Comparison of ENCODE assay signal across 9 cellular contexts in genomic region chr17:78258323-78259229, GRCh38. TPM values are rescaled to one million over a fixed set of nuclear protein-coding genes. Genes with fewer than 3 reads are reported as not detected.
DNase-seq lines count a peak whose midpoint lies in the region; ATAC-seq and TF ChIP-seq lines count a peak whose summit lies in the region.
"Had no signal": no experiment of that assay in that cellular context is flagged by ENCODE, and none has a peak within 500 bp of the region (broad histone marks: within the 10 kb centered on the region; RNA-seq: fewer than 3 reads in every experiment).

No MANE protein-coding gene starts in this region.

- no peaks in the 10 kb centered on the region for H3K36me3 Mint-ChIP-seq in MCF 10A (ENCODE audit: insufficient read depth, unreplicated experiment)

- H3K27ac Mint-ChIP-seq in MCF 10A (ENCODE audit: low read depth, unreplicated experiment): no peak overlapping the region
- H3K27ac Mint-ChIP-seq: stimulated activated naive CD8-positive, alpha-beta T cell treated with anti-CD3 and anti-CD28 coated beads, Interleukin-15, Interleukin-2, amounts not matched to agents 100 ng/mL and 50 ng/mL, for 24 hours had no signal

- H3K27ac ChIP-seq in right atrium auricular region: peak overlapping the region; percentile 27 to 55

- H3K9me3 Mint-ChIP-seq in MCF 10A (ENCODE audit: unreplicated experiment): peaks cover 7% of the 10 kb centered on the region
- H3K9me3 Mint-ChIP-seq: stimulated activated naive CD8-positive, alpha-beta T cell treated with anti-CD3 and anti-CD28 coated beads, Interleukin-15, Interleukin-2, amounts not matched to agents 100 ng/mL and 50 ng/mL, for 24 hours had no signal

- H3K4me1 Mint-ChIP-seq in MCF 10A (ENCODE audit: insufficient read depth, unreplicated experiment): peaks cover 6% of the 10 kb centered on the region

- ATAC-seq in HG03378 (IDR thresholded peaks at IDR 0.05; ENCODE audit: unreplicated experiment): no peak
- no peak for ATAC-seq in GM18517 (IDR thresholded peaks at IDR 0.05; ENCODE audit: unreplicated experiment)

- H3K4me3 ChIP-seq in right atrium auricular region: no peak overlapping the region

- CTCF ChIA-PET in MCF 10A (lab: Yijun Ruan, JAX): interaction anchor here (0.6 to 1.7 kb wide), 4 partner anchors 9 to 173 kb away, joined by 3 to 5 read pairs (median 3); no protein-coding TSS in a partner anchor

- DNase-seq in activated gamma-delta T cell treated with Interleukin-2 at 50 U/mL for 16 hours (peak; percentile 57), activated gamma-delta T cell (lab: John Stamatoyannopoulos, UW) (no peak), activated T-cell treated with anti-CD3 and anti-CD28 coated beads for 4 hours (peak; percentile 52), right atrium auricular region (ENCODE audit: low spot score) (no peak), MCF 10A (ENCODE audit: unreplicated experiment) (no peak)
- peak; percentile 45 to 76 (median 50) for DNase-seq in stimulated activated CD4-positive, alpha-beta T cell treated with anti-CD3 and anti-CD28 coated beads, TNF-alpha, amount 100 ng/mL, for 24 hours (ENCODE audit: low read depth in 3 of 3)

- H3K4me1 ChIP-seq in right atrium auricular region: peaks cover 0 to 40% of the 10 kb centered on the region in 2 donors

- H3K27me3 Mint-ChIP-seq in MCF 10A (ENCODE audit: insufficient read depth, unreplicated experiment): no peaks in the 10 kb centered on the region
- H3K27me3 Mint-ChIP-seq: stimulated activated naive CD8-positive, alpha-beta T cell treated with anti-CD3 and anti-CD28 coated beads, Interleukin-15, Interleukin-2, amounts not matched to agents 100 ng/mL and 50 ng/mL, for 24 hours had no signal

- no TSS peak for BruUV-seq in MCF 10A (replicated peaks; lab: Mats Ljungman, UMichigan)

- H3K27me3 ChIP-seq in right atrium auricular region: no peaks in the 10 kb centered on the region

- no peaks in the 10 kb centered on the region for H3K36me3 ChIP-seq in right atrium auricular region

- no peak for TF ChIP-seq CTCF in right atrium auricular region (IDR thresholded peaks at IDR 0.05)
- no peak for TF ChIP-seq CTCF in MCF 10A (IDR thresholded peaks at IDR 0.05; ENCODE audit: unreplicated experiment)

- no peaks in the 10 kb centered on the region for H3K9me3 ChIP-seq in right atrium auricular region

- no peak overlapping the region for H3K4me3 Mint-ChIP-seq in MCF 10A (ENCODE audit: unreplicated experiment)

- POLR2A ChIA-PET in MCF 10A (lab: Yijun Ruan, JAX): no interaction called here

- intact Hi-C loops in MCF 10A (cut with micrococcal nuclease): no loop called here

RNA-seq across cellular contexts. Expression of gene TMEM235, which starts 27.1 kb away (rescaled TPM):
- total RNA-seq in right atrium auricular region (not detected), MCF 10A (2022) (not detected in 2 replicates)

RNA-seq across cellular contexts. Expression of gene BIRC5, which starts 44.5 kb away (rescaled TPM):
- 1 to 10 TPM in 1 of 2 donors, not detected in 1; 3.7 TPM for total RNA-seq in right atrium auricular region
- 24.6 and 45.6 TPM in 2 replicates for total RNA-seq in MCF 10A (2022)

Comparison
In these comparisons a context has a peak if more than half of its experiments do, and no peak if none do; other contexts are left out.
1. DNase-seq: peak in activated gamma-delta T cell treated with Interleukin-2 at 50 U/mL for 16 hours (single experiment), activated T-cell treated with anti-CD3 and anti-CD28 coated beads for 4 hours (single experiment) and stimulated activated CD4-positive, alpha-beta T cell treated with anti-CD3 and anti-CD28 coated beads, TNF-alpha, amount 100 ng/mL, for 24 hours (3 of 3); none in activated gamma-delta T cell (single experiment), right atrium auricular region (single experiment) and MCF 10A (single experiment).